8 cellular contexts compared by ENCODE assay signal in genomic region chr3:179348325-179349013, GRCh38. TPM values are rescaled to one million over a fixed set of nuclear protein-coding genes. Genes with fewer than 3 reads are reported as not detected.
DNase-seq lines count a peak whose midpoint lies in the region; ATAC-seq, FAIRE-seq and TF ChIP-seq lines count a peak whose summit lies in the region.

No MANE protein-coding gene starts in this region.

- no peak for TF ChIP-seq POLR2A in H54 (IDR thresholded peaks at IDR 0.05; ENCODE audit: low read depth, low read length)

- H3K9me3 ChIP-seq in BE2C = no peaks in the 10 kb centered on the region
- H3K9me3 ChIP-seq in smooth muscle cell (replicated peaks; ENCODE audit: low read depth) = no peaks in the 10 kb centered on the region

- H3K4me3 ChIP-seq in BE2C (ENCODE audit: low read depth, low read length) (peak overlapping the region; percentile 67), smooth muscle cell (peak overlapping the region; percentile 83)

- peak overlapping the region; percentile 91 for H3K4me2 ChIP-seq in smooth muscle cell

- H3K4me1 Mint-ChIP-seq in T-helper 1 cell treated with Interleukin-12 subunit alpha and Interleukin-12 subunit beta and Interleukin-4 antibody, amounts not matched to agents 30 μg/mL and 1 μg/mL, for 36 hours (ENCODE audit: low read depth) = peaks cover 20% of the 10 kb centered on the region
- peaks cover 6% of the 10 kb centered on the region for H3K4me1 Mint-ChIP-seq in glutamatergic neuron (ENCODE audit: low read depth, unreplicated experiment)

- FAIRE-seq in H54 (lab: Jason Lieb, UNC) = no peak

- peak overlapping the region; percentile 91 for H2AFZ ChIP-seq in smooth muscle cell (ENCODE audit: low read depth)

- H3K79me2 ChIP-seq in smooth muscle cell (ENCODE audit: low read depth) = peaks cover 47% of the 10 kb centered on the region

- ATAC-seq in GM19025 (IDR thresholded peaks at IDR 0.05; ENCODE audit: low read depth, unreplicated experiment) (peak; percentile 39), HG03159 (IDR thresholded peaks at IDR 0.05; ENCODE audit: unreplicated experiment) (peak; percentile 61)

- no peak for TF ChIP-seq CTCF in BE2C (IDR thresholded peaks at IDR 0.05; ENCODE audit: low read depth, low read length)
- no peak for TF ChIP-seq CTCF in glutamatergic neuron (IDR thresholded peaks at IDR 0.05; ENCODE audit: partially characterized antibody, unreplicated experiment)
- no peak for TF ChIP-seq CTCF in smooth muscle cell (IDR thresholded peaks at IDR 0.05; ENCODE audit: borderline replicate concordance, insufficient read depth, poor library complexity, severe bottlenecking)

- peak overlapping the region; percentile 98 for H3K4me3 Mint-ChIP-seq in T-helper 1 cell treated with Interleukin-12 subunit alpha and Interleukin-12 subunit beta and Interleukin-4 antibody, amounts not matched to agents 30 μg/mL and 1 μg/mL, for 36 hours
- H3K4me3 Mint-ChIP-seq in glutamatergic neuron (ENCODE audit: unreplicated experiment) = peak overlapping the region; percentile 94

- 50% methylated on average over 5 of the region's 5 CpGs for WGBS in smooth muscle cell (ENCODE audit: low lambda C conversion rate)

- H3K9ac ChIP-seq in smooth muscle cell (ENCODE audit: low read depth) = peak overlapping the region; percentile 85

- peaks cover 10% of the 10 kb centered on the region for H3K36me3 ChIP-seq in BE2C
- peaks cover 7% of the 10 kb centered on the region for H3K36me3 ChIP-seq in smooth muscle cell (ENCODE audit: low read depth)

- peaks cover 4% of the 10 kb centered on the region for H3F3A ChIP-seq in smooth muscle cell (ENCODE audit: low read depth)

- H3K4me1 ChIP-seq in BE2C = no peaks in the 10 kb centered on the region; the same call in 1 of the 2 replicates
- H3K4me1 ChIP-seq in smooth muscle cell (ENCODE audit: low read depth) = peaks cover 10% of the 10 kb centered on the region

- peaks cover 3% of the 10 kb centered on the region for H4K20me1 ChIP-seq in smooth muscle cell (ENCODE audit: low read depth)

- H3K27me3 ChIP-seq in BE2C = no peaks in the 10 kb centered on the region
- no peaks in the 10 kb centered on the region for H3K27me3 ChIP-seq in smooth muscle cell (ENCODE audit: low read depth)

- peak overlapping the region; percentile 94 for H3K27ac Mint-ChIP-seq in T-helper 1 cell treated with Interleukin-12 subunit alpha and Interleukin-12 subunit beta and Interleukin-4 antibody, amounts not matched to agents 30 μg/mL and 1 μg/mL, for 36 hours
- peak overlapping the region; percentile 72 for H3K27ac Mint-ChIP-seq in glutamatergic neuron (ENCODE audit: unreplicated experiment)

- no peaks in the 10 kb centered on the region for H3K9me3 Mint-ChIP-seq in T-helper 1 cell treated with Interleukin-12 subunit alpha and Interleukin-12 subunit beta and Interleukin-4 antibody, amounts not matched to agents 30 μg/mL and 1 μg/mL, for 36 hours
- peaks cover 3% of the 10 kb centered on the region for H3K9me3 Mint-ChIP-seq in glutamatergic neuron (ENCODE audit: unreplicated experiment)

- DNase-seq in BE2C (no peak), glutamatergic neuron (no peak), smooth muscle cell (lab: John Stamatoyannopoulos, UW; ENCODE audit: unreplicated experiment) (no peak), H54 (ENCODE audit: insufficient read length, low spot score) (no peak), NCI-H446 (lab: John Stamatoyannopoulos, UW) (no peak)

- peaks cover 17% of the 10 kb centered on the region for H3K36me3 Mint-ChIP-seq in T-helper 1 cell treated with Interleukin-12 subunit alpha and Interleukin-12 subunit beta and Interleukin-4 antibody, amounts not matched to agents 30 μg/mL and 1 μg/mL, for 36 hours (ENCODE audit: low read depth)
- no peaks in the 10 kb centered on the region for H3K36me3 Mint-ChIP-seq in glutamatergic neuron (ENCODE audit: unreplicated experiment)

- H3K27me3 Mint-ChIP-seq in T-helper 1 cell treated with Interleukin-12 subunit alpha and Interleukin-12 subunit beta and Interleukin-4 antibody, amounts not matched to agents 30 μg/mL and 1 μg/mL, for 36 hours (ENCODE audit: low read depth) = no peaks in the 10 kb centered on the region
- no peaks in the 10 kb centered on the region for H3K27me3 Mint-ChIP-seq in glutamatergic neuron (ENCODE audit: unreplicated experiment)

- peak overlapping the region; percentile 84 for H3K27ac ChIP-seq in smooth muscle cell (ENCODE audit: low read depth)

RNA-seq across cellular contexts. Expression of gene MFN1, which starts 1.0 kb away (rescaled TPM):
- polyA plus RNA-seq in BE2C (2012; ENCODE audit: insufficient read depth, insufficient read length, low read depth) = 6.7 TPM
- total RNA-seq in glutamatergic neuron (ENCODE audit: unreplicated experiment) (80.5 TPM), smooth muscle cell (46.4 and 59.1 TPM in 2 replicates)
- polyA plus RNA-seq in smooth muscle cell = 14.6 and 20.2 TPM in 2 replicates

RNA-seq across cellular contexts. Expression of gene ZNF639, which starts 25.6 kb away (rescaled TPM):
- polyA plus RNA-seq in BE2C (2012; ENCODE audit: insufficient read depth, insufficient read length, low read depth) = 33.2 TPM
- total RNA-seq in glutamatergic neuron (ENCODE audit: unreplicated experiment) (34.2 TPM), smooth muscle cell (40.4 and 63.3 TPM in 2 replicates)
- polyA plus RNA-seq in smooth muscle cell = 26.8 and 28.5 TPM in 2 replicates
